In the genomic region with DNA sequence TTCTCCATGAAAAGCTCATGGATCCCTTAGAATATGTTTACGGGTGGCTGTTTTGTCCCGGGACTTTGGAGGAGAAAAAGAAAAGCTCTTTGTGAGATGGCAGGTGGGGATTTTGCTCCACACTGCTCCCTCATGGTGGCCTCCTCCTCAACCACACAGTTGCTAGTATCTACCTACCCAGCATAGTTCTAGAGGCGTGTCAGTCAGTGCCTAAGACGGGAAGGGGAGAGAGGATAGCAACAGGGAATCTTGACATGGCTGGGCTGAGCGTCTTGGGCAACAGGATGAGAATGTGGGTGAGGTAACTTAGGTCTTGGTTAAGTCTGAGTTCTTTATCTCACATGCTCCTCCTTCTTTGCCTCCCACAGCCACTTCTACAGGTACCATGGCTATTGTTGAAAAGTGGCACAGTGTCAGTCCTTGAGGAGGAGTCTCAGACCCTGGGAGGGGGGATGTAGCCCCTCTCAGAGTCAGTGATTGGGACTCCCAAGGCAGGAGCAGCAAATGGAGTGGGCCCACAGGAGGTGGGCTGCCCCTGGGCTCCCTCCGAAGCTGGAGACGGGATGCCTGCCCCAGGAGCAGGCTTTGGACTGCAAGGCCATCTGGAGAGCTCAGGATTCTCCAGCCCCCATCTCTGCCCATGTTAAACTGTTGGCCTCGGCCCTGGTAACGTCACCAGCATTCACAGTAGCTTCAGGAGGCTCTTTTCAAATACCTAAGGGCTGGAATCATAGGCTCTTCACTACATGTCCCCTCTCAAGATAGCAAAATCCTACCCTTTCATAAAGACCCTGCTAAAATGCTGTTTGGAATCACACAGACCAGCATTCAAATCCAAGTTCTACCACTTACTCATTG, we compare ENCODE assay signal across 21 cellular contexts.
A peak's percentile ranks its signal among the peaks of the same experiment; 100 is the strongest.
DNase-seq lines count a peak whose midpoint lies in the region; ATAC-seq and TF ChIP-seq lines count a peak whose summit lies in the region.
"Had no signal": no experiment of that assay in that cellular context is flagged by ENCODE, and none has a peak within 500 bp of the region (broad histone marks: within the 10 kb centered on the region; RNA-seq: fewer than 3 reads in every experiment).

No MANE protein-coding gene starts in this region.

- H2BK12ac ChIP-seq in trophoblast cell (ENCODE audit: low read length) = no peak overlapping the region

- H2AFZ ChIP-seq in HCT116 (ENCODE audit: low read depth, low read length, poor library complexity, severe bottlenecking) = no peak overlapping the region
- H2AFZ ChIP-seq in trophoblast cell (ENCODE audit: insufficient read depth, low read length, poor library complexity) = no peak overlapping the region

- no peak overlapping the region for H3K4me3 Mint-ChIP-seq in endodermal cell
- no peak overlapping the region for H3K4me3 Mint-ChIP-seq in Caco-2 (ENCODE audit: unreplicated experiment)
- H3K4me3 Mint-ChIP-seq: activated naive CD8-positive, alpha-beta T cell treated with anti-CD3 and anti-CD28 coated beads, Interleukin-2, amount 10 ng/mL, durations not matched to agents 7 days and 5 days; activated T-helper 1 cell treated with anti-CD3 and anti-CD28 coated beads, Interleukin-12 subunit alpha, Interleukin-12 subunit beta, Interleukin-2, Interleukin-4 antibody, amounts not matched to agents 30 ng/mL and 10 ng/mL and 1 ng/mL, durations not matched to agents 14 hours and 24 hours and 36 hours; CD4-positive, alpha-beta T cell had no signal

- H3K4me3 ChIP-seq in GM06990 (replicated peaks; ENCODE audit: low read depth, low read length) (no peak overlapping the region), HCT116 (replicated peaks in 1 of 2; ENCODE audit: low read depth in 1 of 2, low read length in 2 of 2) (no peak overlapping the region), endodermal cell (ENCODE audit: low read length) (no peak overlapping the region), trophoblast cell (ENCODE audit: low read depth, low read length) (no peak overlapping the region), foreskin fibroblast (ENCODE audit: low read depth in 1 of 2, low read length in 2 of 2) (no peak overlapping the region), Caco-2 (ENCODE audit: low read depth, low read length) (no peak overlapping the region)

- no peak overlapping the region for H2AK5ac ChIP-seq in trophoblast cell (ENCODE audit: low read length)

- CTCF ChIA-PET in HCT116 (lab: Charles Lee) (interaction anchor here (0.6 kb wide), 1 partner anchor 12 kb away, joined by 3 read pairs; no protein-coding TSS in a partner anchor), Caco-2 (lab: Charles Lee) (no interaction called here)

- H3K9ac ChIP-seq in HCT116 (ENCODE audit: low read length) = no peak overlapping the region
- H3K9ac ChIP-seq in endodermal cell (ENCODE audit: extremely low read depth, low read length, poor library complexity, severe bottlenecking) = no peak overlapping the region
- H3K9ac ChIP-seq in trophoblast cell (ENCODE audit: low read length) = no peak overlapping the region

- no peak for TF ChIP-seq RAD21 in HCT116 (IDR thresholded peaks at IDR 0.05; ENCODE audit: low read depth)

- TF ChIP-seq CTCF in GM06990 (IDR thresholded peaks at IDR 0.05; ENCODE audit: insufficient read depth, low read length, poor library complexity, severe bottlenecking) (peak; percentile 28), HCT116 (IDR thresholded peaks at IDR 0.05 in 2 of 3, conservative IDR thresholded peaks at IDR 0.05 in 1 of 3; ENCODE audit: borderline replicate concordance in 1 of 3, insufficient read depth in 1 of 3, low read depth in 2 of 3, low read length in 2 of 3) (0 out of 6 replicates have a peak, but pooled peaks of 1 of the 3 experiments have one; percentile 7), endodermal cell (conservative IDR thresholded peaks at IDR 0.05) (peak; percentile 58), foreskin fibroblast (IDR thresholded peaks at IDR 0.05; ENCODE audit: low read depth, low read length) (no peak), Caco-2 (IDR thresholded peaks at IDR 0.05; ENCODE audit: insufficient read depth in 1 of 2, low read depth in 1 of 2, low read length in 1 of 2, severe bottlenecking in 1 of 2, unreplicated experiment in 1 of 2) (no peak)

- H3K18ac ChIP-seq in trophoblast cell (ENCODE audit: low read length) = no peak overlapping the region

- H3K79me2 ChIP-seq in HCT116 (ENCODE audit: insufficient read depth, low read length) (no peaks in the 10 kb centered on the region), trophoblast cell (ENCODE audit: control insufficient read depth, insufficient read depth, low read length, poor library complexity) (no peaks in the 10 kb centered on the region)

- no TSS peak for BruUV-seq in HCT116 (replicated peaks; lab: Mats Ljungman, UMichigan)
- no TSS peak for BruUV-seq in Caco-2 (replicated peaks; lab: Mats Ljungman, UMichigan)

- H4K20me1 ChIP-seq in HCT116 (ENCODE audit: insufficient read depth) = no peaks in the 10 kb centered on the region

- H4K12ac ChIP-seq in trophoblast cell (ENCODE audit: low read depth, low read length) = no peak overlapping the region

- no peaks in the 10 kb centered on the region for H3K79me1 ChIP-seq in trophoblast cell (ENCODE audit: low read length)

- H3K14ac ChIP-seq in trophoblast cell (ENCODE audit: low read length) = no peak overlapping the region

- 71 to 74% methylated on average over 4 to 9 of the region's 9 CpGs for WGBS in endodermal cell (ENCODE audit: insufficient coverage in 1 of 2, insufficient read length in 1 of 2), 2 experiments
- no CpG with 5 or more reads among the region's 9 CpGs for WGBS in trophoblast cell (ENCODE audit: extremely low coverage, insufficient coverage, insufficient read length)

- H4K8ac ChIP-seq in trophoblast cell (ENCODE audit: low read depth, low read length) = no peak overlapping the region

- H3K4me2 ChIP-seq in HCT116 (ENCODE audit: low read length) (no peak overlapping the region), trophoblast cell (ENCODE audit: low read length) (no peak overlapping the region)

- no peak overlapping the region for H3K27ac Mint-ChIP-seq in endodermal cell
- no peak overlapping the region for H3K27ac Mint-ChIP-seq in Caco-2 (ENCODE audit: unreplicated experiment)
- H3K27ac Mint-ChIP-seq: activated naive CD8-positive, alpha-beta T cell treated with anti-CD3 and anti-CD28 coated beads, Interleukin-2, amount 10 ng/mL, durations not matched to agents 7 days and 5 days; activated T-helper 1 cell treated with anti-CD3 and anti-CD28 coated beads, Interleukin-12 subunit alpha, Interleukin-12 subunit beta, Interleukin-2, Interleukin-4 antibody, amounts not matched to agents 30 ng/mL and 10 ng/mL and 1 ng/mL, durations not matched to agents 14 hours and 24 hours and 36 hours; CD4-positive, alpha-beta T cell had no signal

- no peaks in the 10 kb centered on the region for H3K9me2 ChIP-seq in HCT116 (ENCODE audit: insufficient read depth)

- H3K27ac ChIP-seq in HCT116 (ENCODE audit: low read depth, low read length) = no peak overlapping the region
- no peak overlapping the region for H3K27ac ChIP-seq in endodermal cell (ENCODE audit: low read depth, low read length)
- H3K27ac ChIP-seq in trophoblast cell (ENCODE audit: low read depth, low read length) = no peak overlapping the region
- H3K27ac ChIP-seq: neutrophil, WERI-Rb-1 had no signal

- RAD21 ChIA-PET in HCT116 (lab: Charles Lee; ENCODE audit: low non-redundant PET in 1 of 2, low total read pairs in 2 of 2, uncharacterized antibody in 2 of 2, unreplicated experiment in 2 of 2) = no interaction called here

- POLR2A ChIA-PET in HCT116 (lab: Charles Lee) = interaction anchor here (1.1 kb wide), 1 partner anchor 75 kb away, joined by 3 read pairs; no protein-coding TSS in a partner anchor
- POLR2A ChIA-PET in Caco-2 (lab: Charles Lee) = no interaction called here

- H3K9me3 ChIP-seq in HCT116 (ENCODE audit: control insufficient read depth in 1 of 2, insufficient read depth in 1 of 2, low read depth in 1 of 2, low read length in 2 of 2) (no peaks in the 10 kb centered on the region), endodermal cell (ENCODE audit: control insufficient read depth, low read length) (no peaks in the 10 kb centered on the region), trophoblast cell (ENCODE audit: insufficient read depth, low read depth, low read length) (no peaks in the 10 kb centered on the region), Caco-2 (no peaks in the 10 kb centered on the region)
- H3K9me3 ChIP-seq: neutrophil had no signal

- ATAC-seq in HCT116 = peak; percentile 69

- H2BK5ac ChIP-seq in trophoblast cell (ENCODE audit: low read depth, low read length, poor library complexity) = no peak overlapping the region

- H3K36me3 ChIP-seq in GM06990 (ENCODE audit: control insufficient read depth, insufficient read depth, low read length) (no peaks in the 10 kb centered on the region), HCT116 (ENCODE audit: control insufficient read depth in 1 of 2, insufficient read depth in 2 of 2, low read length in 2 of 2) (no peaks in the 10 kb centered on the region), endodermal cell (ENCODE audit: control insufficient read depth, insufficient read depth, low read length) (no peaks in the 10 kb centered on the region), trophoblast cell (ENCODE audit: control insufficient read depth in 1 of 2, insufficient read depth in 2 of 2, low read length in 2 of 2) (no peaks in the 10 kb centered on the region), Caco-2 (ENCODE audit: control insufficient read depth, insufficient read depth, low read length) (no peaks in the 10 kb centered on the region)
- H3K36me3 ChIP-seq: neutrophil, WERI-Rb-1 had no signal

- intact Hi-C loops in HCT116 (cut with micrococcal nuclease) (no loop called here), Caco-2 (cut with micrococcal nuclease; ENCODE audit: unreplicated experiment) (no loop called here)

- peaks cover 12% of the 10 kb centered on the region for H3K4me1 Mint-ChIP-seq in endodermal cell
- H3K4me1 Mint-ChIP-seq in Caco-2 (ENCODE audit: low read depth, unreplicated experiment) = peaks cover 12% of the 10 kb centered on the region

- H3K4me1 ChIP-seq in HCT116 (ENCODE audit: control insufficient read depth in 1 of 2, insufficient read depth in 2 of 2, low read length in 2 of 2) = no peaks in the 10 kb centered on the region
- no peaks in the 10 kb centered on the region for H3K4me1 ChIP-seq in endodermal cell (ENCODE audit: control insufficient read depth, insufficient read depth, low read length)
- peaks cover under 1 to 8% of the 10 kb centered on the region in 2 experiments for H3K4me1 ChIP-seq in trophoblast cell (ENCODE audit: control insufficient read depth in 1 of 2, insufficient read depth in 2 of 2, low read length in 2 of 2)
- peaks cover 4% of the 10 kb centered on the region; the same call in 1 of the 2 replicates for H3K4me1 ChIP-seq in Caco-2

- H3K4ac ChIP-seq in trophoblast cell (ENCODE audit: low read depth, low read length) = no peak overlapping the region

- H2BK120ac ChIP-seq in trophoblast cell (ENCODE audit: insufficient read depth, low read length, poor library complexity) = no peak overlapping the region

- H3K23ac ChIP-seq in trophoblast cell (ENCODE audit: low read length) = no peak overlapping the region

- H3K27me3 ChIP-seq in GM06990 (replicated peaks; ENCODE audit: control insufficient read depth, insufficient read depth, low read length) = peaks cover 7% of the 10 kb centered on the region
- H3K27me3 ChIP-seq in HCT116 (ENCODE audit: insufficient read depth, low read length) = no peaks in the 10 kb centered on the region
- H3K27me3 ChIP-seq in endodermal cell (ENCODE audit: control insufficient read depth, insufficient read depth, low read length, poor library complexity, severe bottlenecking) = no peaks in the 10 kb centered on the region
- no peaks in the 10 kb centered on the region for H3K27me3 ChIP-seq in trophoblast cell (ENCODE audit: insufficient read depth, low read length)
- H3K27me3 ChIP-seq in Caco-2 (replicated peaks; ENCODE audit: control insufficient read depth, insufficient read depth, low read length) = no peaks in the 10 kb centered on the region
- H3K27me3 ChIP-seq: neutrophil had no signal

- H3K9me3 Mint-ChIP-seq in endodermal cell = no peaks in the 10 kb centered on the region
- no peaks in the 10 kb centered on the region for H3K9me3 Mint-ChIP-seq in Caco-2 (ENCODE audit: unreplicated experiment)
- H3K9me3 Mint-ChIP-seq: activated naive CD8-positive, alpha-beta T cell treated with anti-CD3 and anti-CD28 coated beads, Interleukin-2, amount 10 ng/mL, durations not matched to agents 7 days and 5 days; activated T-helper 1 cell treated with anti-CD3 and anti-CD28 coated beads, Interleukin-12 subunit alpha, Interleukin-12 subunit beta, Interleukin-2, Interleukin-4 antibody, amounts not matched to agents 30 ng/mL and 10 ng/mL and 1 ng/mL, durations not matched to agents 14 hours and 24 hours and 36 hours; CD4-positive, alpha-beta T cell had no signal

- H3K36me3 Mint-ChIP-seq in endodermal cell (ENCODE audit: low read depth) = no peaks in the 10 kb centered on the region
- peaks cover 4% of the 10 kb centered on the region for H3K36me3 Mint-ChIP-seq in Caco-2 (ENCODE audit: insufficient read depth, unreplicated experiment)
- H3K36me3 Mint-ChIP-seq: activated naive CD8-positive, alpha-beta T cell treated with anti-CD3 and anti-CD28 coated beads, Interleukin-2, amount 10 ng/mL, durations not matched to agents 7 days and 5 days had no signal

- DNase-seq in GM06990 (ENCODE audit: extremely low read depth, insufficient read length) (no peak), HCT116 (ENCODE audit: low read depth, low spot score) (no peak), endodermal cell (peak; percentile 66), trophoblast cell (peak; percentile 91 to 93), COLO829 (ENCODE audit: low spot score) (no peak), foreskin fibroblast (no peak), Caco-2 (no peak)
- DNase-seq in activated naive CD4-positive, alpha-beta T cell treated with anti-CD3 and anti-CD28 coated beads, Interleukin-2, amount 50 U/mL, for 16 hours = no peak
- DNase-seq: activated naive CD8-positive, alpha-beta T cell treated with anti-CD3 and anti-CD28 coated beads, Interleukin-2, amount 10 ng/mL, durations not matched to agents 7 days and 5 days; CD4-positive, alpha-beta T cell; hippocampal formation; KG1; NCI-H1092; NCI-H2107; NCI-H526; SHP77 treated with DMSO at 0.1 percent for 48 hours; stimulated activated naive CD4-positive, alpha-beta T cell treated with Interleukin-2 at 50 U/mL for 16 hours; T-helper 1 cell; WERI-Rb-1 had no signal

- H3K27me3 Mint-ChIP-seq in endodermal cell (ENCODE audit: insufficient read depth) (no peaks in the 10 kb centered on the region), Caco-2 (ENCODE audit: insufficient read depth, unreplicated experiment) (no peaks in the 10 kb centered on the region)

- no peak overlapping the region for H4K91ac ChIP-seq in trophoblast cell (ENCODE audit: low read depth, low read length)

- no peak for TF ChIP-seq POLR2A in HCT116 (IDR thresholded peaks at IDR 0.05; ENCODE audit: borderline replicate concordance, extremely low read depth, insufficient read depth, insufficient read length)

Comparison
In these comparisons a context has a peak if more than half of its experiments do, and no peak if none do; other contexts are left out.
1. DNase-seq: peak in endodermal cell (single experiment) and trophoblast cell (2 of 2); none in GM06990 (single experiment), HCT116 (single experiment), activated naive CD4-positive, alpha-beta T cell treated with anti-CD3 and anti-CD28 coated beads, Interleukin-2, amount 50 U/mL, for 16 hours (single experiment), COLO829 (single experiment), foreskin fibroblast (0 of 2) and Caco-2 (0 of 2).
2. CTCF ChIP-seq: peak in GM06990 (single experiment) and endodermal cell (single experiment); none in foreskin fibroblast (single experiment) and Caco-2 (0 of 2).